ENCODE assay signal across 9 cellular contexts in genomic region chr19:45130888-45131615, GRCh38. TPM values are rescaled to one million over a fixed set of nuclear protein-coding genes. Genes with fewer than 3 reads are reported as not detected.
A peak's percentile ranks its signal among the peaks of the same experiment; 100 is the strongest.
DNase-seq lines count a peak whose midpoint lies in the region; ATAC-seq and TF ChIP-seq lines count a peak whose summit lies in the region.
"Had no signal": no experiment of that assay in that cellular context is flagged by ENCODE, and none has a peak within 500 bp of the region (broad histone marks: within the 10 kb centered on the region; RNA-seq: fewer than 3 reads in every experiment).

No MANE protein-coding gene starts in this region.

- intact Hi-C loops in Calu3 (cut with micrococcal nuclease; ENCODE audit: unreplicated experiment) (loop anchor here (2.0 kb wide), 1 partner anchor 30 kb away; no protein-coding TSS in a partner anchor), IMR-90 (cut with micrococcal nuclease) (no loop called here)

- POLR2A ChIA-PET in IMR-90 (lab: Charles Lee; ENCODE audit: unreplicated experiment) = no interaction called here

- H3K27ac ChIP-seq in IMR-90 (ENCODE audit: insufficient read depth, low read length) = no peak overlapping the region
- H3K27ac ChIP-seq: cardiac muscle cell had no signal

- no peaks in the 10 kb centered on the region for H3K27me3 Mint-ChIP-seq in Calu3 (ENCODE audit: unreplicated experiment)

- H3K79me1 ChIP-seq in IMR-90 (ENCODE audit: low read depth in 1 of 2, low read length in 2 of 2) = peaks cover 38 to 84% of the 10 kb centered on the region in 2 experiments

- no peak overlapping the region for H3K4me3 ChIP-seq in IMR-90 (ENCODE audit: insufficient read depth, low read depth, low read length)
- H3K4me3 ChIP-seq: cardiac muscle cell had no signal

- H2BK15ac ChIP-seq in IMR-90 (ENCODE audit: low read depth, low read length) = no peak overlapping the region

- CTCF ChIA-PET in Calu3 (lab: Charles Lee) = interaction anchor here (0.5 to 1.1 kb wide), 7 partner anchors 18 to 534 kb away, joined by 3 to 19 read pairs (median 4); partner anchors contain the start of gene PPP1R37
- CTCF ChIA-PET in IMR-90 (lab: Yijun Ruan, JAX) = interaction anchor here (0.7 kb wide), 1 partner anchor 32 kb away, joined by 3 read pairs; no protein-coding TSS in a partner anchor

- H3K27me3 ChIP-seq in IMR-90 (ENCODE audit: control insufficient read depth, insufficient read depth, low read length) = no peaks in the 10 kb centered on the region
- H3K27me3 ChIP-seq: cardiac muscle cell had no signal

- H2AK5ac ChIP-seq in IMR-90 (ENCODE audit: low read depth, low read length) = no peak overlapping the region

- peak; percentile 83 for DNase-seq in Calu3
- peak; percentile 16 for DNase-seq in IMR-90
- DNase-seq in RPMI8226 = peak; percentile 31
- DNase-seq in kidney glomerular epithelial cell (lab: John Stamatoyannopoulos, UW) = peak; percentile 32
- no peak for DNase-seq in OCI-M2 (lab: John Stamatoyannopoulos, UW; ENCODE audit: unreplicated experiment)
- no peak for DNase-seq in T-helper 9 cell
- DNase-seq in activated gamma-delta T cell treated with Interleukin-2 at 50 U/mL for 16 hours = no peak
- no peak for DNase-seq in H4 (ENCODE audit: low spot score)

- H3K9me3 ChIP-seq in IMR-90 (ENCODE audit: control insufficient read depth, insufficient read depth, low read length) = no peaks in the 10 kb centered on the region

- peaks cover 22% of the 10 kb centered on the region for H3K4me1 Mint-ChIP-seq in Calu3 (ENCODE audit: low read depth, unreplicated experiment)

- H3K9ac ChIP-seq in IMR-90 (ENCODE audit: low read depth, low read length) = no peak overlapping the region

- no peak overlapping the region for H2AFZ ChIP-seq in IMR-90 (replicated peaks; ENCODE audit: low read length, poor library complexity)

- no peak overlapping the region for H3K56ac ChIP-seq in IMR-90 (ENCODE audit: extremely low read depth, insufficient read depth, low read length)

- peak; percentile 30; the same call in 1 of the 2 replicates for TF ChIP-seq RAD21 in IMR-90 (IDR thresholded peaks at IDR 0.05; ENCODE audit: low read length)

- peak; percentile 70 for TF ChIP-seq CTCF in Calu3 (IDR thresholded peaks at IDR 0.05; ENCODE audit: unreplicated experiment)
- peak; percentile 31; the same call in 1 of the 2 replicates for TF ChIP-seq CTCF in IMR-90 (conservative IDR thresholded peaks at IDR 0.05; ENCODE audit: low read depth, low read length)

- no peak overlapping the region for H3K4me2 ChIP-seq in IMR-90 (ENCODE audit: low read depth, low read length)

- peaks cover 65% of the 10 kb centered on the region for H4K20me1 ChIP-seq in IMR-90 (ENCODE audit: insufficient read depth, low read length)

- dilution Hi-C loops in IMR-90 (cut with HindIII; ENCODE audit: low sequenced_read_pairs, unreplicated experiment) = no loop called here

- H4K91ac ChIP-seq in IMR-90 (ENCODE audit: insufficient read depth, low read depth, low read length) = no peak overlapping the region

- peak overlapping the region; percentile 28 for H3K27ac Mint-ChIP-seq in Calu3 (ENCODE audit: unreplicated experiment)

- no peak overlapping the region for H4K5ac ChIP-seq in IMR-90 (ENCODE audit: low read depth, low read length)

- BruUV-seq in Calu3 (replicated peaks; lab: Mats Ljungman, UMichigan) = no TSS peak
- no TSS peak for BruUV-seq in IMR-90 (replicated peaks; lab: Mats Ljungman, UMichigan)

- no peaks in the 10 kb centered on the region; the same call in 1 of the 2 replicates for H3K4me1 ChIP-seq in IMR-90 (ENCODE audit: control insufficient read depth, insufficient read depth, low read length)

- H3K4ac ChIP-seq in IMR-90 (ENCODE audit: low read depth, low read length) = no peak overlapping the region

- TF ChIP-seq POLR2A in IMR-90 (IDR thresholded peaks at IDR 0.05; ENCODE audit: low read depth, low read length) = no peak

- H4K8ac ChIP-seq in IMR-90 (ENCODE audit: low read depth in 2 of 2, low read length in 2 of 2) = no peak overlapping the region

- H2BK20ac ChIP-seq in IMR-90 (ENCODE audit: low read depth, low read length) = no peak overlapping the region

- peak; percentile 39; the same call in 1 of the 2 replicates for ATAC-seq in IMR-90 (ENCODE audit: low read depth)

- H3K14ac ChIP-seq in IMR-90 (replicated peaks; ENCODE audit: low read depth, low read length) = no peak overlapping the region

- in situ Hi-C loops in IMR-90 (cut with MboI; ENCODE audit: low sequenced_read_pairs) = no loop called here

- no peak overlapping the region for H3K18ac ChIP-seq in IMR-90 (ENCODE audit: low read depth, low read length)

- no peak overlapping the region for H2BK120ac ChIP-seq in IMR-90 (ENCODE audit: low read depth, low read length)

- no peak overlapping the region for H2BK5ac ChIP-seq in IMR-90 (ENCODE audit: low read depth, low read length, poor library complexity, severe bottlenecking)

- H3K36me3 ChIP-seq in IMR-90 (ENCODE audit: control insufficient read depth, insufficient read depth, low read length) = 0 out of 2 replicates have a peak, but pooled peaks cover 6% of the 10 kb centered on the region
- H3K36me3 ChIP-seq: cardiac muscle cell had no signal

- H3K9me3 Mint-ChIP-seq in Calu3 (ENCODE audit: low read depth, unreplicated experiment) = no peaks in the 10 kb centered on the region

- peaks cover 20% of the 10 kb centered on the region for H3K36me3 Mint-ChIP-seq in Calu3 (ENCODE audit: insufficient read depth, unreplicated experiment)

- 53% methylated on average over 9 of the region's 13 CpGs; no CpG with 5 or more reads in 1 of the 2 experiments for WGBS in IMR-90 (ENCODE audit: extremely low coverage in 2 of 2, insufficient read length in 1 of 2), 2 experiments

- no peak overlapping the region for H3K23ac ChIP-seq in IMR-90 (ENCODE audit: low read depth, low read length)

- H3K9me1 ChIP-seq in IMR-90 (ENCODE audit: insufficient read depth, low read length) = peaks cover 15% of the 10 kb centered on the region

- H2AK9ac ChIP-seq in IMR-90 (replicated peaks; ENCODE audit: low read depth, low read length, poor library complexity) = no peak overlapping the region

- H3K4me3 Mint-ChIP-seq in Calu3 (ENCODE audit: low read depth, unreplicated experiment) = no peak overlapping the region

TF ChIP-seq in IMR-90, 13 proteins besides CTCF, POLR2A, EP300 and RAD21 (continues in another document):
- TF ChIP-seq CEBPB (IDR thresholded peaks at IDR 0.05; ENCODE audit: low read depth, low read length) = no peak
- TF ChIP-seq NFE2L2 (IDR thresholded peaks at IDR 0.05; ENCODE audit: low read depth, low read length) = no peak
- no peak for TF ChIP-seq RFX5 (IDR thresholded peaks at IDR 0.05; ENCODE audit: low read depth, low read length)
- no peak for TF ChIP-seq MXI1 (IDR thresholded peaks at IDR 0.05; ENCODE audit: borderline replicate concordance, low read depth, low read length)
- no peak for TF ChIP-seq MAZ (IDR thresholded peaks at IDR 0.05; ENCODE audit: borderline replicate concordance, low read depth, low read length)
- TF ChIP-seq ELK1 (IDR thresholded peaks at IDR 0.05; ENCODE audit: borderline replicate concordance, low read depth, low read length) = no peak
- TF ChIP-seq USF2 (IDR thresholded peaks at IDR 0.05; ENCODE audit: low read depth, low read length) = no peak

RNA-seq across cellular contexts. Expression of gene NKPD1, which starts 29.7 kb away (rescaled TPM):
- 0.64 TPM in 2 replicates for total RNA-seq in Calu3 (2022)
- total RNA-seq in IMR-90 (2012; rRNA removed) = under 0.01 TPM in 2 replicates
- 0.09 and 0.14 TPM in 2 replicates for polyA plus RNA-seq in IMR-90 (2012; rRNA removed)
- polyA plus RNA-seq in IMR-90 (2012; cell fraction: cytosol; rRNA removed) = 0.06 and 0.14 TPM in 2 replicates
- 0.15 and 0.71 TPM in 2 replicates for polyA plus RNA-seq in IMR-90 (2012; cell fraction: nucleus; rRNA removed; ENCODE audit: low replicate concordance)
- total RNA-seq in H4 (2014; rRNA removed; shearing (Covaris generic)) = 0.19 TPM in 1 of 2 replicates, not detected in the other

RNA-seq across cellular contexts. Expression of gene PPP1R37, which starts 38.1 kb away (rescaled TPM):
- total RNA-seq in Calu3 (2022) = 45.7 and 59.7 TPM in 2 replicates
- total RNA-seq in IMR-90 (2012; rRNA removed) = 13.1 and 13.9 TPM in 2 replicates
- polyA plus RNA-seq in IMR-90 (2012; rRNA removed) = 18.5 and 20.8 TPM in 2 replicates
- polyA plus RNA-seq in IMR-90 (2012; cell fraction: cytosol; rRNA removed) = 14.0 and 22.6 TPM in 2 replicates
- polyA plus RNA-seq in IMR-90 (2012; cell fraction: nucleus; rRNA removed; ENCODE audit: low replicate concordance) = 41.6 and 72.5 TPM in 2 replicates
- total RNA-seq in H4 (2014; rRNA removed; shearing (Covaris generic)) = 8.0 and 13.2 TPM in 2 replicates

RNA-seq across cellular contexts. Expression of gene TRAPPC6A, which starts 47.0 kb away (rescaled TPM):
- 55.7 and 57.0 TPM in 2 replicates for total RNA-seq in Calu3 (2022)
- total RNA-seq in IMR-90 (2012; rRNA removed) = 3.1 and 4.1 TPM in 2 replicates
- 11.9 and 13.4 TPM in 2 replicates for polyA plus RNA-seq in IMR-90 (2012; rRNA removed)
- 10.6 and 35.3 TPM in 2 replicates for polyA plus RNA-seq in IMR-90 (2012; cell fraction: cytosol; rRNA removed)
- polyA plus RNA-seq in IMR-90 (2012; cell fraction: nucleus; rRNA removed; ENCODE audit: low replicate concordance) = 5.3 and 9.9 TPM in 2 replicates
- total RNA-seq in H4 (2014; rRNA removed; shearing (Covaris generic)) = 8.9 and 14.5 TPM in 2 replicates

RNA-seq across cellular contexts. Expression of gene BLOC1S3, which starts 47.5 kb away (rescaled TPM):
- 22.7 and 25.2 TPM in 2 replicates for total RNA-seq in Calu3 (2022)
- total RNA-seq in IMR-90 (2012; rRNA removed) = 0.83 and 1.1 TPM in 2 replicates
- 4.7 and 4.9 TPM in 2 replicates for polyA plus RNA-seq in IMR-90 (2012; rRNA removed)
- 3.6 and 6.5 TPM in 2 replicates for polyA plus RNA-seq in IMR-90 (2012; cell fraction: cytosol; rRNA removed)
- polyA plus RNA-seq in IMR-90 (2012; cell fraction: nucleus; rRNA removed; ENCODE audit: low replicate concordance) = 4.6 and 6.9 TPM in 2 replicates
- 2.1 and 5.3 TPM in 2 replicates for total RNA-seq in H4 (2014; rRNA removed; shearing (Covaris generic))

RNA-seq across cellular contexts. Expression of gene GEMIN7, which starts 52.0 kb away (rescaled TPM):
- total RNA-seq in Calu3 (2022) (36.0 and 42.0 TPM in 2 replicates), IMR-90 (2012; rRNA removed) (19.7 and 27.2 TPM in 2 replicates)
- polyA plus RNA-seq in IMR-90 (2012; rRNA removed) = 52.8 and 53.0 TPM in 2 replicates
- polyA plus RNA-seq in IMR-90 (2012; cell fraction: cytosol; rRNA removed) = 56.1 and 64.0 TPM in 2 replicates
- 18.8 and 44.2 TPM in 2 replicates for polyA plus RNA-seq in IMR-90 (2012; cell fraction: nucleus; rRNA removed; ENCODE audit: low replicate concordance)
- total RNA-seq in H4 (2014; rRNA removed; shearing (Covaris generic)) = 23.5 and 27.5 TPM in 2 replicates

Comparison
In these comparisons a context has a peak if more than half of its experiments do, and no peak if none do; other contexts are left out.
1. DNase-seq: peak in Calu3 (single experiment), IMR-90 (single experiment), RPMI8226 (single experiment) and kidney glomerular epithelial cell (single experiment); none in OCI-M2 (single experiment), T-helper 9 cell (single experiment), activated gamma-delta T cell treated with Interleukin-2 at 50 U/mL for 16 hours (single experiment) and H4 (single experiment).